In genomic region chr17:61416540-61417363, GRCh38 we compare ENCODE assay signal across 1 cellular context.
TF ChIP-seq lines count a peak whose summit lies in the region.

No MANE protein-coding gene starts in this region.

TF ChIP-seq in IMR-90, 13 proteins besides CTCF, POLR2A, EP300 and RAD21:
- TF ChIP-seq NFE2L2 (IDR thresholded peaks at IDR 0.05; ENCODE audit: low read depth, low read length): no peak
- TF ChIP-seq SMC3 (IDR thresholded peaks at IDR 0.05; ENCODE audit: low read depth, low read length): peak; percentile 92
- peak; percentile 75; the same call in 1 of the 2 replicates for TF ChIP-seq MAZ (IDR thresholded peaks at IDR 0.05; ENCODE audit: borderline replicate concordance, low read depth, low read length)
TF ChIP-seq in IMR-90: peak in this region for 2.
